11 cellular contexts compared by ENCODE assay signal in the genomic region with DNA sequence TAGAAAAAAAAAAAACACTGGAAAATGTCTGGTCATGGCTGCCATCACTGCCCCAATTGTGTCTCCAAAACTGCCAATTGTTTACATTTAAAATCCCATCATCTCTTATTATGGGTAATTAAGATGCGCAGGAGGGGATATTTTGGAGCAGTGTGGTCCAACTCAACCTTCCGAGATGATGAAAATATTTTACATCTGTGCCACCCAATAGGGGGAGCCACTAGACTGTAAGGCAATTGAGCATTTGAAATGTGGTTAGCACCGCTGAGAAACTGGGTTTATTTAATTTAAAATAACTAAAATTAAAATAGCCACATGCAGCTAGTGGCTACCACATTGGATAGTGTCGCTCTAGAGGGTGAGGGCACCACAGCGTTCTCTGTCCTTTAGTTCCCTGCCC. TPM values are rescaled to one million over a fixed set of nuclear protein-coding genes. Genes with fewer than 3 reads are reported as not detected.
DNase-seq lines count a peak whose midpoint lies in the region; FAIRE-seq and TF ChIP-seq lines count a peak whose summit lies in the region.
"Had no signal": no experiment of that assay in that cellular context is flagged by ENCODE, and none has a peak within 500 bp of the region (broad histone marks: within the 10 kb centered on the region; RNA-seq: fewer than 3 reads in every experiment).

No MANE protein-coding gene starts in this region.

- POLR2A ChIA-PET in GM10248 (lab: Yijun Ruan, JAX) = no interaction called here

- peaks cover 4% of the 10 kb centered on the region for H3K36me3 Mint-ChIP-seq in glutamatergic neuron (ENCODE audit: unreplicated experiment)

- peaks cover 2% of the 10 kb centered on the region for H3K4me1 Mint-ChIP-seq in glutamatergic neuron (ENCODE audit: low read depth, unreplicated experiment)

- CTCF ChIA-PET in GM10248 (lab: Yijun Ruan, JAX) = interaction anchor here (1.4 to 2.9 kb wide), 2 partner anchors 27 to 30 kb away, joined by 3 to 12 read pairs; no protein-coding TSS in a partner anchor

- TF ChIP-seq CTCF in AG10803 (conservative IDR thresholded peaks at IDR 0.05; ENCODE audit: low read length) (peak; percentile 50), GM10248 (IDR thresholded peaks at IDR 0.05; ENCODE audit: control extremely low read depth, extremely low read depth, low read depth, missing control alignments) (peak; percentile 56), glutamatergic neuron (IDR thresholded peaks at IDR 0.05; ENCODE audit: partially characterized antibody, unreplicated experiment) (peak; percentile 44)

- peaks cover 2% of the 10 kb centered on the region for H3K9me3 Mint-ChIP-seq in glutamatergic neuron (ENCODE audit: unreplicated experiment)
- H3K9me3 Mint-ChIP-seq: activated T-cell treated with anti-CD3 and anti-CD28 coated beads, Interleukin-2, amount 50 U/mL, for 4 hours had no signal

- peaks cover 12% of the 10 kb centered on the region for H3K27me3 Mint-ChIP-seq in glutamatergic neuron (ENCODE audit: unreplicated experiment)

- H3K4me3 Mint-ChIP-seq in glutamatergic neuron (ENCODE audit: unreplicated experiment) = no peak overlapping the region
- H3K4me3 Mint-ChIP-seq: activated T-cell treated with anti-CD3 and anti-CD28 coated beads, Interleukin-2, amount 50 U/mL, for 4 hours had no signal

- FAIRE-seq in frontal cortex (lab: Jason Lieb, UNC) = no peak

- no peak overlapping the region for H3K27ac Mint-ChIP-seq in glutamatergic neuron (ENCODE audit: unreplicated experiment)

- DNase-seq in AG10803 (ENCODE audit: low read depth) = peak; percentile 12
- peak; percentile 48 for DNase-seq in GM10248 (ENCODE audit: extremely low spot score)
- DNase-seq in OCI-M1 (lab: John Stamatoyannopoulos, UW) = peak; percentile 64
- no peak for DNase-seq in glutamatergic neuron
- no peak for DNase-seq in foreskin melanocyte
- no peak for DNase-seq in amygdala (lab: John Stamatoyannopoulos, UW)
- DNase-seq in SIG-M5 treated with dmso at 0.1 percent for 504 hours (lab: John Stamatoyannopoulos, UW; ENCODE audit: unreplicated experiment) = no peak
- no peak for DNase-seq in frontal cortex (ENCODE audit: low spot score in 2 of 2)
- DNase-seq: activated T-cell treated with anti-CD3 and anti-CD28 coated beads, Interleukin-2, amount 50 U/mL, for 4 hours; left colon; NCI-H187 had no signal

- no peak overlapping the region for H3K4me3 ChIP-seq in AG10803 (ENCODE audit: low read length)

RNA-seq across cellular contexts. Expression of a gene that starts 3.6 kb away (rescaled TPM):
- total RNA-seq in glutamatergic neuron (ENCODE audit: unreplicated experiment) (not detected), frontal cortex (1.2 TPM)
- total RNA-seq: activated T-cell treated with anti-CD3 and anti-CD28 coated beads, Interleukin-2, amount 50 U/mL, for 4 hours had no signal

RNA-seq across cellular contexts. Expression of a gene that starts 38.7 kb away (rescaled TPM):
- total RNA-seq in glutamatergic neuron (ENCODE audit: unreplicated experiment) = not detected
- total RNA-seq in frontal cortex = not detected
- total RNA-seq: left colon had no signal

RNA-seq across cellular contexts. Expression of a gene that starts 51.5 kb away (rescaled TPM):
- total RNA-seq in glutamatergic neuron (ENCODE audit: unreplicated experiment) = 39.7 TPM
- 31.0 TPM for total RNA-seq in frontal cortex

RNA-seq across cellular contexts. Expression of a gene that starts 58.1 kb away (rescaled TPM):
- 41.8 TPM for total RNA-seq in glutamatergic neuron (ENCODE audit: unreplicated experiment)
- 13.0 TPM for total RNA-seq in frontal cortex

Comparison
In these comparisons a context has a peak if more than half of its experiments do, and no peak if none do; other contexts are left out.
1. DNase-seq: peak in AG10803 (single experiment), GM10248 (single experiment) and OCI-M1 (single experiment); none in glutamatergic neuron (single experiment), foreskin melanocyte (single experiment), amygdala (0 of 56), SIG-M5 treated with dmso at 0.1 percent for 504 hours (single experiment) and frontal cortex (0 of 2).
2. Peak in every context shown above with its lines, with median percentiles within 50 percentile points of each other: CTCF ChIP-seq.